ENCODE assay signal across 11 cellular contexts in genomic region chrX:15465896-15466651, GRCh38. TPM values are rescaled to one million over a fixed set of nuclear protein-coding genes. Genes with fewer than 3 reads are reported as not detected.
DNase-seq lines count a peak whose midpoint lies in the region; TF ChIP-seq lines count a peak whose summit lies in the region.
"Had no signal": no experiment of that assay in that cellular context is flagged by ENCODE, and none has a peak within 500 bp of the region (broad histone marks: within the 10 kb centered on the region; RNA-seq: fewer than 3 reads in every experiment).

No MANE protein-coding gene starts in this region.

- TF ChIP-seq EP300 in sigmoid colon (IDR thresholded peaks at IDR 0.05), result no peak

- no peaks in the 10 kb centered on the region for H3F3A ChIP-seq in neural progenitor cell (ENCODE audit: low read depth)

- intact Hi-C loops in activated CD4-positive, alpha-beta T cell treated with anti-CD3 and anti-CD28 coated beads, Interleukin-2, amount 10 ng/mL, durations not matched to agents 24 days and 14 days (cut with micrococcal nuclease), result loop anchor here (5.0 kb wide), 1 partner anchor 359 kb away; no protein-coding TSS in a partner anchor
- intact Hi-C loops in sigmoid colon (cut with DNase I), result loop anchor here (5.0 kb wide), 1 partner anchor 101 kb away; no protein-coding TSS in a partner anchor

- no peaks in the 10 kb centered on the region for H3K27me3 Mint-ChIP-seq in activated CD4-positive, alpha-beta T cell treated with anti-CD3 and anti-CD28 coated beads, Interleukin-2, amount 10 ng/mL, durations not matched to agents 24 days and 14 days
- H3K27me3 Mint-ChIP-seq in endothelial cell (ENCODE audit: unreplicated experiment) (no peaks in the 10 kb centered on the region), neural progenitor cell (ENCODE audit: insufficient read depth, low read depth) (no peaks in the 10 kb centered on the region)

- peaks cover 2% of the 10 kb centered on the region for H3K4me1 Mint-ChIP-seq in activated CD4-positive, alpha-beta T cell treated with anti-CD3 and anti-CD28 coated beads, Interleukin-2, amount 10 ng/mL, durations not matched to agents 24 days and 14 days
- H3K4me1 Mint-ChIP-seq in endothelial cell (ENCODE audit: unreplicated experiment), result peaks cover 4% of the 10 kb centered on the region
- H3K4me1 Mint-ChIP-seq in neural progenitor cell, result peaks cover 2% of the 10 kb centered on the region

- peak; percentile 23 for TF ChIP-seq CTCF in endothelial cell (IDR thresholded peaks at IDR 0.05; ENCODE audit: unreplicated experiment)
- TF ChIP-seq CTCF in neural progenitor cell (IDR thresholded peaks at IDR 0.05), result peak; percentile 52
- TF ChIP-seq CTCF in sigmoid colon (IDR thresholded peaks at IDR 0.05), result no peak

- no peaks in the 10 kb centered on the region for H3K79me2 ChIP-seq in neural progenitor cell (ENCODE audit: low read depth)

- H3K27ac ChIP-seq in neural progenitor cell (no peak overlapping the region), sigmoid colon (peak overlapping the region in 1 of 4 donors; percentile 38)
- H3K27ac ChIP-seq: prostate gland, vagina had no signal

- no peak overlapping the region for H3K4me2 ChIP-seq in neural progenitor cell

- no peaks in the 10 kb centered on the region for H3K9me3 Mint-ChIP-seq in activated CD4-positive, alpha-beta T cell treated with anti-CD3 and anti-CD28 coated beads, Interleukin-2, amount 10 ng/mL, durations not matched to agents 24 days and 14 days
- H3K9me3 Mint-ChIP-seq in endothelial cell (ENCODE audit: unreplicated experiment), result no peaks in the 10 kb centered on the region
- H3K9me3 Mint-ChIP-seq in neural progenitor cell, result no peaks in the 10 kb centered on the region

- no peak overlapping the region for H3K9ac ChIP-seq in neural progenitor cell

- no peaks in the 10 kb centered on the region for H3K9me3 ChIP-seq in neural progenitor cell (ENCODE audit: low read depth)
- no peaks in the 10 kb centered on the region for H3K9me3 ChIP-seq in sigmoid colon
- H3K9me3 ChIP-seq: prostate gland, vagina had no signal

- H4K20me1 ChIP-seq in neural progenitor cell (ENCODE audit: low read depth), result no peaks in the 10 kb centered on the region

- in situ Hi-C loops in KBM-7 (cut with MboI; ENCODE audit: low pct_unique_long_range_greater_than_20kb, low sequenced_read_pairs), result no loop called here

- no peaks in the 10 kb centered on the region for H3K36me3 ChIP-seq in neural progenitor cell
- no peaks in the 10 kb centered on the region for H3K36me3 ChIP-seq in sigmoid colon
- H3K36me3 ChIP-seq: prostate gland, vagina had no signal

- peak; percentile 24 for DNase-seq in activated CD4-positive, alpha-beta T cell treated with anti-CD3 and anti-CD28 coated beads for 48 hours
- DNase-seq in activated CD4-positive, alpha-beta T cell treated with anti-CD3 and anti-CD28 coated beads, Interleukin-2, amount 10 ng/mL, durations not matched to agents 24 days and 14 days, result no peak
- DNase-seq in KBM-7, result peak; percentile 21
- DNase-seq in endothelial cell (ENCODE audit: low spot score), result peak; percentile 23
- peak; percentile 39 for DNase-seq in neural progenitor cell (ENCODE audit: low spot score)
- DNase-seq in sigmoid colon, result no peak
- no peak for DNase-seq in NCI-H2081 (lab: John Stamatoyannopoulos, UW)
- DNase-seq in NCI-H2029 (lab: John Stamatoyannopoulos, UW), result no peak
- DNase-seq: activated naive CD4-positive, alpha-beta T cell treated with Interleukin-2 at 50 U/mL for 16 hours had no signal

- H3K36me3 Mint-ChIP-seq in activated CD4-positive, alpha-beta T cell treated with anti-CD3 and anti-CD28 coated beads, Interleukin-2, amount 10 ng/mL, durations not matched to agents 24 days and 14 days (ENCODE audit: low read depth), result no peaks in the 10 kb centered on the region
- H3K36me3 Mint-ChIP-seq in endothelial cell (ENCODE audit: low read depth, unreplicated experiment) (no peaks in the 10 kb centered on the region), neural progenitor cell (peaks cover 2% of the 10 kb centered on the region)

- no peak overlapping the region for H2AFZ ChIP-seq in neural progenitor cell (replicated peaks)

- H3K4me3 ChIP-seq in neural progenitor cell (no peak overlapping the region), sigmoid colon (no peak overlapping the region)
- H3K4me3 ChIP-seq: prostate gland, vagina had no signal

- H3K27me3 ChIP-seq in neural progenitor cell, result no peaks in the 10 kb centered on the region
- no peaks in the 10 kb centered on the region for H3K27me3 ChIP-seq in sigmoid colon
- H3K27me3 ChIP-seq: vagina had no signal

- H3K27ac Mint-ChIP-seq in activated CD4-positive, alpha-beta T cell treated with anti-CD3 and anti-CD28 coated beads, Interleukin-2, amount 10 ng/mL, durations not matched to agents 24 days and 14 days, result no peak overlapping the region
- H3K27ac Mint-ChIP-seq in endothelial cell (ENCODE audit: unreplicated experiment) (no peak overlapping the region), neural progenitor cell (no peak overlapping the region)

- H3K4me3 Mint-ChIP-seq in activated CD4-positive, alpha-beta T cell treated with anti-CD3 and anti-CD28 coated beads, Interleukin-2, amount 10 ng/mL, durations not matched to agents 24 days and 14 days, result no peak overlapping the region
- no peak overlapping the region for H3K4me3 Mint-ChIP-seq in endothelial cell (ENCODE audit: unreplicated experiment)
- H3K4me3 Mint-ChIP-seq in neural progenitor cell, result no peak overlapping the region

- 91 to 92% methylated on average over 9 of the region's 9 CpGs for WGBS in sigmoid colon, 2 donors

- H3K4me1 ChIP-seq in neural progenitor cell (peaks cover 4% of the 10 kb centered on the region), sigmoid colon (peaks cover 0 to 4% (median 0%) of the 10 kb centered on the region in 4 donors)
- H3K4me1 ChIP-seq: prostate gland, vagina had no signal

- no peak for TF ChIP-seq POLR2A in sigmoid colon (IDR thresholded peaks at IDR 0.05)

RNA-seq across cellular contexts. Expression of gene PIR, which starts 27.1 kb away (rescaled TPM):
- 3.1 and 4.2 TPM in 2 replicates for total RNA-seq in activated CD4-positive, alpha-beta T cell treated with anti-CD3 and anti-CD28 coated beads, Interleukin-2, amount 10 ng/mL, durations not matched to agents 24 days and 14 days
- total RNA-seq in endothelial cell (ENCODE audit: unreplicated experiment) (47.3 TPM), neural progenitor cell (ENCODE audit: low replicate concordance) (40.2 and 45.0 TPM in 2 replicates), sigmoid colon (10 to 100 TPM in 3 of 4 donors, 1 to 10 TPM in 1; 4.5 to 22.1 (median 15.8) TPM)
- 10 to 100 TPM in 2 of 3 donors, 1 to 10 TPM in 1; 6.0 to 11.6 (median 11.4) TPM for polyA plus RNA-seq in sigmoid colon

RNA-seq across cellular contexts. Expression of gene BMX, which starts 34.5 kb away (rescaled TPM):
- not detected in 2 replicates for total RNA-seq in activated CD4-positive, alpha-beta T cell treated with anti-CD3 and anti-CD28 coated beads, Interleukin-2, amount 10 ng/mL, durations not matched to agents 24 days and 14 days
- total RNA-seq in endothelial cell (ENCODE audit: unreplicated experiment) (0.74 TPM), neural progenitor cell (ENCODE audit: low replicate concordance) (not detected in 2 replicates), sigmoid colon (1 to 10 TPM in 3 of 4 donors, under 1 TPM in 1; 0.68 to 3.0 (median 2.1) TPM)
- polyA plus RNA-seq in sigmoid colon, result 1 to 10 TPM; 1.4 to 4.8 (median 2.9) TPM

Comparison
In these comparisons a context has a peak if more than half of its experiments do, and no peak if none do; other contexts are left out.
1. DNase-seq: peak in activated CD4-positive, alpha-beta T cell treated with anti-CD3 and anti-CD28 coated beads for 48 hours (single experiment), KBM-7 (single experiment), endothelial cell (single experiment) and neural progenitor cell (single experiment); none in activated CD4-positive, alpha-beta T cell treated with anti-CD3 and anti-CD28 coated beads, Interleukin-2, amount 10 ng/mL, durations not matched to agents 24 days and 14 days (single experiment), sigmoid colon (single experiment), NCI-H2081 (0 of 2) and NCI-H2029 (single experiment).
2. CTCF ChIP-seq: peak in endothelial cell (single experiment) and neural progenitor cell (single experiment); none in sigmoid colon (0 of 4).